ENCODE assay signal across 11 cellular contexts in the genomic region with DNA sequence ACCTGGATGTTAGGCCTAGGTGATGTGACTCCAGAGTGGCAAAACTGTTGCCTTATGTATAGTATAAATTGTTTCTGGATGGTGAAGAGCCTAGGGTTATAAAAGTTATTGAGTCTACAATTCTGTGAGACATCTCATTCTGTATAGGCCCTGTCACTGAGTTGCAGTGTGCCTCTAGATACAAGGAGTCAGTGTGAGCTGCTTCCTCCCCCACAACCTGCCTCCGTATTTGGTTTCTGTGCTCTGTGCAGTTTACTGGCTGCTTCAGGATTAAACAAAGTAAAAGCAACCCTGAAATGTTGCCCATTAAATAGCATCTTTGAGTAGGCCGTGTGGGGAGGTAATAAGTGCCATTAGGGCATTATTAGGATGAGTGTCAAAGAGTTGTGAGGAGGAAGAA. TPM values are rescaled to one million over a fixed set of nuclear protein-coding genes. Genes with fewer than 3 reads are reported as not detected.
A peak's percentile ranks its signal among the peaks of the same experiment; 100 is the strongest.
DNase-seq lines count a peak whose midpoint lies in the region; ATAC-seq and TF ChIP-seq lines count a peak whose summit lies in the region.
"Had no signal": no experiment of that assay in that cellular context is flagged by ENCODE, and none has a peak within 500 bp of the region (broad histone marks: within the 10 kb centered on the region; RNA-seq: fewer than 3 reads in every experiment).

No MANE protein-coding gene starts in this region.

- BruUV-seq in mammary epithelial cell (replicated peaks; lab: Mats Ljungman, UMichigan): no TSS peak

- H3K4me1 ChIP-seq in mammary epithelial cell (ENCODE audit: insufficient read depth, low read length) (peaks cover 26% of the 10 kb centered on the region), neural progenitor cell (peaks cover 11% of the 10 kb centered on the region), vagina (peaks cover 35% of the 10 kb centered on the region), Karpas-422 (ENCODE audit: low read length) (peaks cover 21% of the 10 kb centered on the region)

- H3K79me2 ChIP-seq in mammary epithelial cell (ENCODE audit: insufficient read depth, low read length) (peaks cover 31% of the 10 kb centered on the region), neural progenitor cell (ENCODE audit: low read depth) (peaks cover 26% of the 10 kb centered on the region), Karpas-422 (ENCODE audit: low read length) (peaks cover 29% of the 10 kb centered on the region)

- intact Hi-C loops in mammary epithelial cell (cut with micrococcal nuclease): no loop called here
- intact Hi-C loops in vagina (cut with DNase I): no loop called here
- intact Hi-C loops in Right ventricle myocardium inferior (cut with DNase I): no loop called here

- no peak for ATAC-seq in activated naive CD4-positive, alpha-beta T cell treated with anti-CD3 and anti-CD28 coated beads, Interleukin-2, amount 50 U/mL, for 72 hours
- ATAC-seq in Right ventricle myocardium inferior: no peak

- in situ Hi-C loops in mammary epithelial cell (cut with MboI; ENCODE audit: low sequenced_read_pairs in 2 of 2): no loop called here

- TF ChIP-seq POLR2A in vagina (IDR thresholded peaks at IDR 0.05): no peak

- no peak for DNase-seq in activated naive CD4-positive, alpha-beta T cell treated with anti-CD3 and anti-CD28 coated beads, Interleukin-2, amount 50 U/mL, for 72 hours (ENCODE audit: low spot score in 2 of 2)
- DNase-seq in mammary epithelial cell (no peak), neural progenitor cell (ENCODE audit: low spot score) (no peak), vagina (ENCODE audit: extremely low spot score in 2 of 2) (no peak), NCI-H446 treated with DMSO at 0.1 percent for 48 hours (lab: John Stamatoyannopoulos, UW) (no peak), Right ventricle myocardium inferior (ENCODE audit: missing footprints) (no peak), Karpas-422 (no peak)
- DNase-seq: aorta had no signal

- no peaks in the 10 kb centered on the region for H3K27me3 ChIP-seq in mammary epithelial cell (ENCODE audit: insufficient read depth, low read length)
- H3K27me3 ChIP-seq in neural progenitor cell: no peaks in the 10 kb centered on the region
- no peaks in the 10 kb centered on the region for H3K27me3 ChIP-seq in vagina
- no peaks in the 10 kb centered on the region for H3K27me3 ChIP-seq in Karpas-422 (ENCODE audit: low read length)
- H3K27me3 ChIP-seq: right atrium auricular region had no signal

- H3K4me3 ChIP-seq in mammary epithelial cell (replicated peaks in 1 of 3; ENCODE audit: insufficient read depth in 1 of 3, low read depth in 2 of 3, low read length in 3 of 3) (no peak overlapping the region), neural progenitor cell (no peak overlapping the region), vagina (no peak overlapping the region), Karpas-422 (ENCODE audit: low read length) (no peak overlapping the region)
- H3K4me3 ChIP-seq: lung, right atrium auricular region had no signal

- H3K9me2 ChIP-seq in Karpas-422 (replicated peaks; ENCODE audit: insufficient read depth, low read length): no peaks in the 10 kb centered on the region

- peak overlapping the region; percentile 100 for H3K4me3 Mint-ChIP-seq in activated naive CD4-positive, alpha-beta T cell treated with anti-CD3 and anti-CD28 coated beads, Interleukin-2, amount 50 U/mL, for 24 hours
- H3K4me3 Mint-ChIP-seq in neural progenitor cell: peak overlapping the region; percentile 98

- no peaks in the 10 kb centered on the region for H3K9me3 Mint-ChIP-seq in activated naive CD4-positive, alpha-beta T cell treated with anti-CD3 and anti-CD28 coated beads, Interleukin-2, amount 50 U/mL, for 24 hours
- no peaks in the 10 kb centered on the region for H3K9me3 Mint-ChIP-seq in activated naive CD4-positive, alpha-beta T cell treated with anti-CD3 and anti-CD28 coated beads, Interleukin-2, amount 50 U/mL, for 72 hours
- H3K9me3 Mint-ChIP-seq in neural progenitor cell: no peaks in the 10 kb centered on the region

- H2AFZ ChIP-seq in mammary epithelial cell (ENCODE audit: low read depth, low read length) (peak overlapping the region; percentile 30), neural progenitor cell (replicated peaks) (no peak overlapping the region), Karpas-422 (ENCODE audit: low read length) (no peak overlapping the region)

- H3K27ac ChIP-seq in mammary epithelial cell (ENCODE audit: insufficient read depth, low read depth, low read length): peak overlapping the region; percentile 81
- H3K27ac ChIP-seq in neural progenitor cell: no peak overlapping the region
- peak overlapping the region; percentile 100 for H3K27ac ChIP-seq in vagina
- no peak overlapping the region for H3K27ac ChIP-seq in Karpas-422 (ENCODE audit: low read length)

- H3F3A ChIP-seq in neural progenitor cell (ENCODE audit: low read depth): peaks cover 12% of the 10 kb centered on the region

- H3K9ac ChIP-seq in mammary epithelial cell (ENCODE audit: insufficient read depth, low read length) (no peak overlapping the region), neural progenitor cell (no peak overlapping the region), Karpas-422 (ENCODE audit: low read length) (no peak overlapping the region)

- H3K36me3 ChIP-seq in mammary epithelial cell (ENCODE audit: insufficient read depth, low read length) (no peaks in the 10 kb centered on the region), neural progenitor cell (no peaks in the 10 kb centered on the region), vagina (no peaks in the 10 kb centered on the region), Karpas-422 (ENCODE audit: insufficient read depth, low read length) (no peaks in the 10 kb centered on the region)
- H3K36me3 ChIP-seq: right atrium auricular region had no signal

- dilution Hi-C loops in mammary epithelial cell (cut with HindIII; ENCODE audit: low sequenced_read_pairs): no loop called here

- CTCF ChIA-PET in mammary epithelial cell (lab: Charles Lee; ENCODE audit: low non-redundant PET): no interaction called here

- 45% methylated on average over 2 of the region's 2 CpGs for WGBS in mammary epithelial cell (ENCODE audit: low coverage, missing lambda C conversion rate)

- peaks cover 35% of the 10 kb centered on the region for H3K4me1 Mint-ChIP-seq in activated naive CD4-positive, alpha-beta T cell treated with anti-CD3 and anti-CD28 coated beads, Interleukin-2, amount 50 U/mL, for 24 hours
- peaks cover 25% of the 10 kb centered on the region for H3K4me1 Mint-ChIP-seq in neural progenitor cell

- peaks cover 8% of the 10 kb centered on the region for H3K36me3 Mint-ChIP-seq in activated naive CD4-positive, alpha-beta T cell treated with anti-CD3 and anti-CD28 coated beads, Interleukin-2, amount 50 U/mL, for 24 hours
- peaks cover 13 to 14% of the 10 kb centered on the region in 2 donors for H3K36me3 Mint-ChIP-seq in activated naive CD4-positive, alpha-beta T cell treated with anti-CD3 and anti-CD28 coated beads, Interleukin-2, amount 50 U/mL, for 72 hours
- H3K36me3 Mint-ChIP-seq in neural progenitor cell: no peaks in the 10 kb centered on the region

- H4K20me1 ChIP-seq in mammary epithelial cell (ENCODE audit: insufficient read depth, low read length) (peaks cover 5% of the 10 kb centered on the region), neural progenitor cell (ENCODE audit: low read depth) (peaks cover 8% of the 10 kb centered on the region), Karpas-422 (ENCODE audit: insufficient read depth, low read depth, low read length) (peaks cover 16% of the 10 kb centered on the region; the same call in 1 of the 2 replicates)

- peak overlapping the region; percentile 99 for H3K27ac Mint-ChIP-seq in activated naive CD4-positive, alpha-beta T cell treated with anti-CD3 and anti-CD28 coated beads, Interleukin-2, amount 50 U/mL, for 24 hours
- H3K27ac Mint-ChIP-seq in activated naive CD4-positive, alpha-beta T cell treated with anti-CD3 and anti-CD28 coated beads, Interleukin-2, amount 50 U/mL, for 72 hours: peak overlapping the region in 1 of 2 donors; percentile 99
- no peak overlapping the region for H3K27ac Mint-ChIP-seq in neural progenitor cell

- H3K27me3 Mint-ChIP-seq in activated naive CD4-positive, alpha-beta T cell treated with anti-CD3 and anti-CD28 coated beads, Interleukin-2, amount 50 U/mL, for 24 hours: no peaks in the 10 kb centered on the region
- peaks cover 4% of the 10 kb centered on the region for H3K27me3 Mint-ChIP-seq in neural progenitor cell (ENCODE audit: insufficient read depth, low read depth)

- H3K9me3 ChIP-seq in mammary epithelial cell (replicated peaks; ENCODE audit: insufficient read depth, low read length) (no peaks in the 10 kb centered on the region), neural progenitor cell (ENCODE audit: low read depth) (no peaks in the 10 kb centered on the region), vagina (no peaks in the 10 kb centered on the region), Karpas-422 (ENCODE audit: low read length) (no peaks in the 10 kb centered on the region)
- H3K9me3 ChIP-seq: right atrium auricular region had no signal

- TF ChIP-seq CTCF in mammary epithelial cell (conservative IDR thresholded peaks at IDR 0.05 in 1 of 2, IDR thresholded peaks at IDR 0.05 in 1 of 2; ENCODE audit: extremely low read depth in 1 of 2, insufficient read depth in 1 of 2, low read depth in 1 of 2, low read length in 2 of 2) (no peak), neural progenitor cell (IDR thresholded peaks at IDR 0.05) (no peak), vagina (IDR thresholded peaks at IDR 0.05) (no peak)

- peak overlapping the region; percentile 98 for H3K4me2 ChIP-seq in mammary epithelial cell (ENCODE audit: insufficient read depth, low read depth, low read length)
- no peak overlapping the region for H3K4me2 ChIP-seq in neural progenitor cell
- H3K4me2 ChIP-seq in Karpas-422 (ENCODE audit: low read depth, low read length, poor library complexity, severe bottlenecking): no peak overlapping the region

RNA-seq across cellular contexts. Expression of gene IFRD1, which starts 1.9 kb away (rescaled TPM):
- total RNA-seq in activated naive CD4-positive, alpha-beta T cell treated with anti-CD3 and anti-CD28 coated beads, Interleukin-2, amount 50 U/mL, for 72 hours: 10 to 100 TPM; 67.6 to 85.2 TPM
- total RNA-seq in mammary epithelial cell (10 to 100 TPM; 74.2 to 76.2 TPM), neural progenitor cell (ENCODE audit: low replicate concordance) (82.2 and 110 TPM in 2 replicates), vagina (70.2 TPM), Right ventricle myocardium inferior (17.8 TPM)
- polyA plus RNA-seq in mammary epithelial cell: 14.1 TPM
- polyA minus RNA-seq in mammary epithelial cell: 4.3 TPM
- 25.4 and 57.4 TPM in 2 replicates for total RNA-seq in Karpas-422 (2014; rRNA removed; shearing (Covaris generic); ENCODE audit: low replicate concordance)

RNA-seq across cellular contexts. Expression of gene LSMEM1, which starts 32.4 kb away (rescaled TPM):
- total RNA-seq in activated naive CD4-positive, alpha-beta T cell treated with anti-CD3 and anti-CD28 coated beads, Interleukin-2, amount 50 U/mL, for 72 hours: 1 to 10 TPM in 1 of 2 donors, under 1 TPM in 1; 0.37 to 1.8 TPM
- total RNA-seq in mammary epithelial cell (1 to 10 TPM in 1 of 2 donors, under 1 TPM in 1; 0.67 to 3.1 TPM), neural progenitor cell (ENCODE audit: low replicate concordance) (0.40 and 0.45 TPM in 2 replicates), vagina (2.7 TPM), Right ventricle myocardium inferior (1.9 TPM)
- polyA plus RNA-seq in mammary epithelial cell: 0.16 TPM
- polyA minus RNA-seq in mammary epithelial cell: not detected
- total RNA-seq in Karpas-422 (2014; rRNA removed; shearing (Covaris generic); ENCODE audit: low replicate concordance): 0.15 and 1.3 TPM in 2 replicates

Comparison
In these comparisons a context has a peak if more than half of its experiments do, and no peak if none do; other contexts are left out.
1. H3K27ac ChIP-seq: peak in mammary epithelial cell (single experiment) and vagina (single experiment); none in neural progenitor cell (single experiment) and Karpas-422 (single experiment).